In the genomic region with DNA sequence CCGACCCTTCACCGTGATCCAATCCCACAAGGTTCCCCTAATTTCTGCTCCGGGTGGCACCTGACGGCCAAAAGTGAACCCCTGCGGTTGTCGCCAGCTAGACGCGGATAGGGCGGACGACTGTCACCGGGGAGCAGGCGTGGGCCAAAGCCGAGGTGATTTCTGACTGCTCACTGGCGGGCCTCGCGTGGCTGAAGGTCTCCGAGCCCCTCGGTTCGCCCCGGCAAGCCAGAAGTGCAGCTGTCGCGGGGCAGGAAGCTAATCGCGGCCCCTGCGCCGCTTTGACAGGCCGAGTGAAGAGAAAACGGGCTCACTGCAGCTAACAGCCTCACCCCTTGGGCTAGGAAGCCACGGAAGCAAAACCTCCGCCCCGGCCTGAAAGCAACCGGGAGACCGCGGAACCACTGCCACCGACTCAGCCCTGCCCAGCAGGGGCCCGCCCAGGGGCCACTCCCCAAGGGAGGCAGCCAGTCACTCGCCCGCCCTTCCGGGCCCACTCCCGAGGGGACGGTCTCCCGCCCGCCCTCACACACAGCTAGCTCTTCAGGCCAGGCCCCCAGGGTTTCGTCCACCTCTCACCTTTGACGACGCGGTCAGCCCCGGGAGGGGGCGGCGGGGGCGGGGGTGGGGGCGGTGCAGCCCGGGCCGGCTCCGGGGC, we compare ENCODE assay signal across 8 cellular contexts. TPM values are rescaled to one million over a fixed set of nuclear protein-coding genes. Genes with fewer than 3 reads are reported as not detected.
DNase-seq lines count a peak whose midpoint lies in the region; ATAC-seq and TF ChIP-seq lines count a peak whose summit lies in the region.

No MANE protein-coding gene starts in this region.

- peak overlapping the region; percentile 88 for H3K4me3 Mint-ChIP-seq in activated naive CD8-positive, alpha-beta T cell treated with anti-CD3 and anti-CD28 coated beads, Interleukin-2, amount 50 U/mL, for 24 hours

- peaks cover 12% of the 10 kb centered on the region; the same call in 1 of the 2 replicates for H3F3A ChIP-seq in SU-DHL-6 (ENCODE audit: insufficient read depth)

- intact Hi-C loops in heart left ventricle (cut with DNase I): loop anchor here in 3 of 10 donors (5.0 to 10.0 kb wide), 4 partner anchors 78 to 241 kb away; a partner anchor contains a TSS
- intact Hi-C loops in prostate gland (cut with DNase I): loop anchor here (10.0 kb wide), 2 partner anchors 81 to 241 kb away; a partner anchor contains a TSS

- peaks cover 50% of the 10 kb centered on the region for H3K4me1 Mint-ChIP-seq in activated naive CD8-positive, alpha-beta T cell treated with anti-CD3 and anti-CD28 coated beads, Interleukin-2, amount 50 U/mL, for 24 hours

- H3K4me1 ChIP-seq in heart left ventricle (peaks cover 6 to 47% (median 34%) of the 10 kb centered on the region in 12 donors), prostate gland (replicated peaks) (no peaks in the 10 kb centered on the region)

- H3K27me3 Mint-ChIP-seq in activated naive CD8-positive, alpha-beta T cell treated with anti-CD3 and anti-CD28 coated beads, Interleukin-2, amount 50 U/mL, for 24 hours: no peaks in the 10 kb centered on the region

- H2AFZ ChIP-seq in SU-DHL-6 (ENCODE audit: low read depth, low read length, severe bottlenecking): peak overlapping the region; percentile 36

- TF ChIP-seq POLR2A in heart left ventricle (IDR thresholded peaks at IDR 0.05) (peak in 1 of 2 donors; percentile 74), prostate gland (IDR thresholded peaks at IDR 0.05) (peak; percentile 66)

- no peaks in the 10 kb centered on the region for H4K20me1 ChIP-seq in SU-DHL-6 (ENCODE audit: low read depth, low read length)

- H3K36me3 ChIP-seq in MG63 (peaks cover 4% of the 10 kb centered on the region), SU-DHL-6 (ENCODE audit: low read length) (no peaks in the 10 kb centered on the region), heart left ventricle (peaks cover 0 to 27% (median 21%) of the 10 kb centered on the region in 9 donors), prostate gland (peaks cover 0 to 8% of the 10 kb centered on the region in 2 donors)

- peak overlapping the region; percentile 84 for H3K9ac ChIP-seq in SU-DHL-6 (ENCODE audit: low read length)

- H3K9me3 ChIP-seq in MG63 (no peaks in the 10 kb centered on the region), SU-DHL-6 (ENCODE audit: insufficient read depth, low read length) (no peaks in the 10 kb centered on the region), heart left ventricle (no peaks in the 10 kb centered on the region), prostate gland (no peaks in the 10 kb centered on the region)

- H3K36me3 Mint-ChIP-seq in activated naive CD8-positive, alpha-beta T cell treated with anti-CD3 and anti-CD28 coated beads, Interleukin-2, amount 50 U/mL, for 24 hours (ENCODE audit: low read depth): peaks cover 7% of the 10 kb centered on the region

- ATAC-seq in activated naive CD8-positive, alpha-beta T cell treated with anti-CD3 and anti-CD28 coated beads, Interleukin-2, amount 50 U/mL, for 24 hours: peak; percentile 96
- ATAC-seq in heart left ventricle: peak; percentile 86 to 97 (median 94)

- H3K79me2 ChIP-seq in SU-DHL-6 (ENCODE audit: insufficient read depth, low read length): peaks cover 46% of the 10 kb centered on the region

- no peak for TF ChIP-seq CTCF in GM10266 (IDR thresholded peaks at IDR 0.05; ENCODE audit: control insufficient read depth, insufficient read depth, low read depth, missing control alignments)
- no peak for TF ChIP-seq CTCF in SU-DHL-6 (IDR thresholded peaks at IDR 0.05; ENCODE audit: insufficient read depth, low read length, poor library complexity, severe bottlenecking)
- TF ChIP-seq CTCF in heart left ventricle (IDR thresholded peaks at IDR 0.05): no peak
- TF ChIP-seq CTCF in prostate gland (IDR thresholded peaks at IDR 0.05): no peak

- H3K4me2 ChIP-seq in SU-DHL-6 (ENCODE audit: low read depth, low read length, poor library complexity, severe bottlenecking): peak overlapping the region; percentile 96

- H3K9me2 ChIP-seq in SU-DHL-6 (replicated peaks; ENCODE audit: insufficient read depth, low read length): no peaks in the 10 kb centered on the region

- no peaks in the 10 kb centered on the region for H3K9me3 Mint-ChIP-seq in activated naive CD8-positive, alpha-beta T cell treated with anti-CD3 and anti-CD28 coated beads, Interleukin-2, amount 50 U/mL, for 24 hours

- H3K4me3 ChIP-seq in MG63 (peak overlapping the region; percentile 91), SU-DHL-6 (ENCODE audit: insufficient read depth, low read length, poor library complexity, severe bottlenecking) (peak overlapping the region; percentile 83), heart left ventricle (peak overlapping the region; percentile 59 to 99 (median 80)), prostate gland (peak overlapping the region; percentile 63 to 85)

- H3K27ac Mint-ChIP-seq in activated naive CD8-positive, alpha-beta T cell treated with anti-CD3 and anti-CD28 coated beads, Interleukin-2, amount 50 U/mL, for 24 hours: peak overlapping the region; percentile 89

- DNase-seq in GM10266 (ENCODE audit: extremely low spot score) (peak; percentile 94), HCEC 1CT (peak; percentile 90), MG63 (peak; percentile 96), heart left ventricle (peak; percentile 88 to 96 (median 93)), prostate gland (ENCODE audit: low spot score) (peak; percentile 89), ureter (ENCODE audit: low spot score) (peak; percentile 92)
- DNase-seq in activated naive CD8-positive, alpha-beta T cell treated with anti-CD3 and anti-CD28 coated beads, Interleukin-2, amount 50 U/mL, for 24 hours: peak; percentile 85

- H3K27me3 ChIP-seq in MG63 (no peaks in the 10 kb centered on the region), SU-DHL-6 (ENCODE audit: low read length) (no peaks in the 10 kb centered on the region), heart left ventricle (no peaks in the 10 kb centered on the region), prostate gland (replicated peaks; ENCODE audit: insufficient read depth) (no peaks in the 10 kb centered on the region)

- 0 to 1% (median 1%) methylated on average over 14 to 55 of the region's 55 CpGs for WGBS in heart left ventricle, 4 donors
- under 1% methylated on average over 44 of the region's 55 CpGs for WGBS in prostate gland

- peak overlapping the region; percentile 85 for H3K27ac ChIP-seq in SU-DHL-6 (ENCODE audit: low read depth, low read length)
- H3K27ac ChIP-seq in heart left ventricle: peak overlapping the region; percentile 85 to 99 (median 94)
- H3K27ac ChIP-seq in prostate gland: peak overlapping the region; percentile 86 to 97

RNA-seq across cellular contexts. Expression of a gene that starts 0.5 kb away (rescaled TPM):
- 5.9 and 14.5 TPM in 2 replicates for total RNA-seq in MG63 (2014; rRNA removed; shearing (Covaris generic); ENCODE audit: low replicate concordance)
- total RNA-seq in heart left ventricle (10 to 100 TPM; 46.6 to 77.1 (median 65.0) TPM), prostate gland (10 to 100 TPM; 38.6 to 44.3 TPM), ureter (47.1 TPM)
- polyA plus RNA-seq in heart left ventricle: 10 to 100 TPM; 29.0 to 49.3 TPM

Comparison
In these comparisons a context has a peak if more than half of its experiments do, and no peak if none do; other contexts are left out.
1. Peak in every context shown above with its lines: DNase-seq, ATAC-seq, H3K4me3 ChIP-seq and H3K27ac ChIP-seq.